23 cellular contexts compared by ENCODE assay signal in the genomic region with DNA sequence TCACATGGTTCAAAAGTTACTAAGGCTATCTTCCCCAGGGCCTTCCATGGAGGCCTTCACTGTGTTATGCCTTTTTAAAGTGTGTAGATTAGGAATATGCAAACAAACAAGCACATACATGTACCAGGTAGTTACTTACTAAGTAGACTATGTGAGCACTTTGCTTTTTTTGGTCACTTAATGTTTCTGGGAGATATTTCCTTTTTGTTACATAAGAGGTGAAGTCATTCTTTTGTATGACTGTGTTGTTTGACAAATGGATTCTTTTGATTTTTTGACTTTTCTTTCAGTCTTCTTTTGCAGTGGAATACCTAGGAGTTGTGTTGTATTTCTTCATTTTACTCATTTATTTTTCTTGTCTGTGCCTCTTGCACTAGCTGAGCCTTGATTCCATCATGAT. TPM values are rescaled to one million over a fixed set of nuclear protein-coding genes. Genes with fewer than 3 reads are reported as not detected.
"Had no signal": no experiment of that assay in that cellular context is flagged by ENCODE, and none has a peak within 500 bp of the region (broad histone marks: within the 10 kb centered on the region; RNA-seq: fewer than 3 reads in every experiment).

No MANE protein-coding gene starts in this region.

- H3K27me3 ChIP-seq: sigmoid colon, testis had no signal

- H3K9me3 ChIP-seq: left ventricle myocardium inferior, sigmoid colon, testis had no signal

- H3K4me1 ChIP-seq: left ventricle myocardium inferior, sigmoid colon, testis had no signal

- H3K36me3 ChIP-seq: left ventricle myocardium inferior, sigmoid colon had no signal

- H3K4me3 ChIP-seq: left ventricle myocardium inferior, sigmoid colon, testis had no signal

- ATAC-seq: activated CD8-positive, alpha-beta memory T cell treated with anti-CD3 and anti-CD28 coated beads, Interleukin-2, amount 10 ng/mL, durations not matched to agents 7 days and 5 days; activated CD8-positive, alpha-beta T cell treated with anti-CD3 and anti-CD28 coated beads for 36 hours; natural killer cell; stimulated activated naive B cell treated with anti-CD40 and anti-IgM and Interleukin-4, amounts not matched to agents 10 μg/mL and 1 μg/mL and 100 μg/mL, for 72 hours had no signal

- DNase-seq: activated CD4-positive, alpha-beta T cell treated with anti-CD3 and anti-CD28 coated beads, Interleukin-2, amount 10 ng/mL, durations not matched to agents 24 days and 14 days; activated CD8-positive, alpha-beta memory T cell treated with anti-CD3 and anti-CD28 coated beads, Interleukin-2, amount 10 ng/mL, durations not matched to agents 7 days and 5 days; activated CD8-positive, alpha-beta T cell treated with anti-CD3 and anti-CD28 coated beads for 36 hours; activated gamma-delta T cell treated with Interleukin-2 at 50 U/mL for 16 hours; activated T-cell treated with anti-CD3 and anti-CD28 coated beads for 4 hours; aorta; caudate nucleus; effector CD4-positive, alpha-beta T cell; immature natural killer cell; kidney glomerular epithelial cell; left ventricle myocardium inferior; midbrain; natural killer cell; sigmoid colon; stimulated activated CD4-positive, alpha-beta T cell treated with anti-CD3 and anti-CD28 coated beads, Interleukin-2, amount 100 ng/mL, for 48 hours; stimulated activated CD8-positive, alpha-beta memory T cell treated with anti-CD3 and anti-CD28 coated beads, Interleukin-4, amount 100 ng/mL, for 48 hours; stimulated activated naive B cell treated with anti-CD40 and anti-IgM and Interleukin-4, amounts not matched to agents 10 μg/mL and 1 μg/mL and 100 μg/mL, for 72 hours; T1000; testis had no signal

- H3K27ac ChIP-seq: left ventricle myocardium inferior, sigmoid colon, testis had no signal

- FAIRE-seq: endometrium had no signal

RNA-seq across cellular contexts. Expression of a gene that starts 39.6 kb away (rescaled TPM):
- total RNA-seq: activated CD4-positive, alpha-beta T cell treated with anti-CD3 and anti-CD28 coated beads, Interleukin-2, amount 10 ng/mL, durations not matched to agents 24 days and 14 days; glomerular endothelial cell; left ventricle myocardium inferior; lung microvascular endothelial cell; osteoblast had no signal
